In the genomic region with DNA sequence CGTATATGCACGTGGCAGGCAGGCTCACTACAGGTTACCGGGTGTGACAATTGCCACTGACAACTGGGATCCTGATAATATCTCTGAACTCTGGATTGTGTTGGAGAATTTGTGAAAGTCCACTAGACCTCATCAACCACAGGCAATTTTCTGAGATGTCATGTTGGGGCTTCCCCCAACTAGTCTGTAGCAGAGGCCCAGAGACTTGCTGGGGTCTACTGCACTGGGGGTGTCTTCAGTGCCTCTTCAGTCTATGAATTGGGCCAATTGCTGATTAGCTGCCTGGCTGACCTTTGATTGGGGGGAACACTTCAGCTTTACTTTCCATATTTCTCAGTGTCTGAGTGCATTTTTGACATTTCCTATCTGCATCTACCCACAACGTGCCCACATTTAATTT, we compare ENCODE assay signal across 28 cellular contexts.
"Had no signal": no experiment of that assay in that cellular context is flagged by ENCODE, and none has a peak within 500 bp of the region (broad histone marks: within the 10 kb centered on the region; RNA-seq: fewer than 3 reads in every experiment).

No MANE protein-coding gene starts in this region.

- FAIRE-seq: endometrium, endothelial cell of umbilical vein, frontal cortex had no signal

- H3K4me3 ChIP-seq: ascending aorta, breast epithelium, cardiac muscle cell, colonic mucosa had no signal

- H3K27ac Mint-ChIP-seq: activated CD4-positive, alpha-beta memory T cell treated with anti-CD3 and anti-CD28 coated beads for 36 hours; activated CD4-positive, alpha-beta T cell treated with anti-CD3 and anti-CD28 coated beads for 36 hours; activated CD4-positive, alpha-beta T cell treated with anti-CD3 and anti-CD28 coated beads, Interleukin-2, amount 10 ng/mL, durations not matched to agents 24 days and 14 days; activated naive CD8-positive, alpha-beta T cell; activated T-helper 17 cell treated with anti-CD3 and anti-CD28 coated beads, Interleukin-2, amount 50 U/mL, for 72 hours; brain had no signal

- H3K36me3 ChIP-seq: ascending aorta, breast epithelium, cardiac muscle cell, colonic mucosa had no signal

- ATAC-seq: activated CD4-positive, alpha-beta T cell treated with anti-CD3 and anti-CD28 coated beads for 36 hours; activated T-cell treated with anti-CD3 and anti-CD28 coated beads, Interleukin-2, amount 50 U/mL, for 4 hours; activated T-helper 17 cell treated with anti-CD3 and anti-CD28 coated beads, Interleukin-2, amount 50 U/mL, for 72 hours had no signal

- DNase-seq: activated CD4-positive, alpha-beta memory T cell treated with anti-CD3 and anti-CD28 coated beads for 36 hours; activated CD4-positive, alpha-beta T cell treated with anti-CD3 and anti-CD28 coated beads for 36 hours; activated CD4-positive, alpha-beta T cell treated with anti-CD3 and anti-CD28 coated beads, Interleukin-2, amount 10 ng/mL, durations not matched to agents 24 days and 14 days; activated CD4-positive, CD25-positive, alpha-beta regulatory T cell; activated CD4-positive, CD25-positive, alpha-beta regulatory T cell treated with anti-CD3 and anti-CD28 coated beads, Interleukin-2, amount 50 U/mL, for 72 hours; activated CD8-positive, alpha-beta memory T cell treated with anti-CD3 and anti-CD28 coated beads for 24 hours; activated effector memory CD4-positive, alpha-beta T cell treated with Interleukin-2 at 50 U/mL for 16 hours; activated gamma-delta T cell treated with Interleukin-2 at 50 U/mL for 16 hours; activated naive CD4-positive, alpha-beta T cell treated with anti-CD3 and anti-CD28 coated beads, Interleukin-2, amount 50 U/mL, for 16 hours; activated naive CD4-positive, alpha-beta T cell treated with Interleukin-2 at 50 U/mL for 16 hours; activated T-cell treated with anti-CD3 and anti-CD28 coated beads, Interleukin-2, amount 50 U/mL, for 4 hours; central memory CD4-positive, alpha-beta T cell; cerebellar nuclear complex; colonic mucosa; effector CD8-positive, alpha-beta T cell; foreskin fibroblast; head of caudate nucleus; T-helper 2 cell had no signal

- H3K27ac ChIP-seq: ascending aorta, breast epithelium, cardiac muscle cell, colonic mucosa, epithelial cell of prostate had no signal

- H3K9me3 Mint-ChIP-seq: activated CD4-positive, alpha-beta memory T cell treated with anti-CD3 and anti-CD28 coated beads for 36 hours; activated CD4-positive, alpha-beta T cell treated with anti-CD3 and anti-CD28 coated beads, Interleukin-2, amount 10 ng/mL, durations not matched to agents 24 days and 14 days; activated T-cell treated with anti-CD3 and anti-CD28 coated beads, Interleukin-2, amount 50 U/mL, for 4 hours; activated T-helper 17 cell treated with anti-CD3 and anti-CD28 coated beads, Interleukin-2, amount 50 U/mL, for 72 hours; brain had no signal

- H3K27me3 ChIP-seq: ascending aorta, breast epithelium, colonic mucosa had no signal

- H3K4me1 ChIP-seq: ascending aorta, breast epithelium, colonic mucosa had no signal

- H3K4me3 Mint-ChIP-seq: activated CD4-positive, alpha-beta memory T cell treated with anti-CD3 and anti-CD28 coated beads for 36 hours; activated CD4-positive, alpha-beta T cell treated with anti-CD3 and anti-CD28 coated beads for 36 hours; activated CD4-positive, alpha-beta T cell treated with anti-CD3 and anti-CD28 coated beads, Interleukin-2, amount 10 ng/mL, durations not matched to agents 24 days and 14 days; activated naive CD8-positive, alpha-beta T cell; activated T-cell treated with anti-CD3 and anti-CD28 coated beads, Interleukin-2, amount 50 U/mL, for 4 hours; activated T-helper 17 cell treated with anti-CD3 and anti-CD28 coated beads, Interleukin-2, amount 50 U/mL, for 72 hours; brain had no signal

- H3K9me3 ChIP-seq: ascending aorta, breast epithelium, colonic mucosa had no signal

- H3K36me3 Mint-ChIP-seq: activated CD4-positive, alpha-beta memory T cell treated with anti-CD3 and anti-CD28 coated beads for 36 hours; brain had no signal
